26 cellular contexts compared by ENCODE assay signal in genomic region chr3:14834121-14834520, GRCh38. TPM values are rescaled to one million over a fixed set of nuclear protein-coding genes. Genes with fewer than 3 reads are reported as not detected.
"Had no signal": no experiment of that assay in that cellular context is flagged by ENCODE, and none has a peak within 500 bp of the region (broad histone marks: within the 10 kb centered on the region; RNA-seq: fewer than 3 reads in every experiment).

No MANE protein-coding gene starts in this region.

- H3K4me1 ChIP-seq: colonic mucosa had no signal

- H3K4me3 Mint-ChIP-seq: dendritic cell treated with granulocyte-macrophage colony-stimulating factor and Interleukin-4, amounts not matched to agents 40 ng/mL and 50 ng/mL, for 4 days; effector memory CD8-positive, alpha-beta T cell; endodermal cell; mesothelial cell of epicardium; naive B cell had no signal

- DNase-seq: colonic mucosa; cortex of kidney; effector CD8-positive, alpha-beta T cell; effector memory CD8-positive, alpha-beta T cell; endodermal cell; erythroblast; esophagus squamous epithelium; foreskin fibroblast; foreskin melanocyte; gastrocnemius medialis; glutamatergic neuron; head of caudate nucleus; heart right ventricle; hippocampal formation; left cardiac atrium; left lung; left ventricle myocardium superior; lower lobe of right lung; mesenchymal stem cell; mucosa of descending colon; naive B cell had no signal

- H3K4me1 Mint-ChIP-seq: naive B cell had no signal

- H3K27ac Mint-ChIP-seq: dendritic cell treated with granulocyte-macrophage colony-stimulating factor and Interleukin-4, amounts not matched to agents 40 ng/mL and 50 ng/mL, for 4 days; effector memory CD8-positive, alpha-beta T cell; endodermal cell; mesothelial cell of epicardium; naive B cell had no signal

- H3K36me3 ChIP-seq: colonic mucosa, esophagus squamous epithelium, gastrocnemius medialis, left lung, lower lobe of right lung had no signal

- H3K4me3 ChIP-seq: colonic mucosa, esophagus squamous epithelium, gastrocnemius medialis, heart right ventricle, left lung, lower lobe of right lung, mucosa of descending colon had no signal

- ATAC-seq: effector memory CD8-positive, alpha-beta T cell; esophagus mucosa; gastrocnemius medialis; heart right ventricle; left cardiac atrium; left lung; left ventricle myocardium superior; lower lobe of right lung; mucosa of descending colon had no signal

- H3K9me3 ChIP-seq: colonic mucosa, esophagus squamous epithelium, gastrocnemius medialis, heart right ventricle, left lung, lower lobe of right lung, mucosa of descending colon had no signal

- H3K27ac ChIP-seq: colonic mucosa, epithelial cell of prostate, esophagus squamous epithelium, gastrocnemius medialis, left lung, lower lobe of right lung had no signal

- H3K9me3 Mint-ChIP-seq: dendritic cell treated with granulocyte-macrophage colony-stimulating factor and Interleukin-4, amounts not matched to agents 40 ng/mL and 50 ng/mL, for 4 days; effector memory CD8-positive, alpha-beta T cell; endodermal cell; mesothelial cell of epicardium; naive B cell had no signal

- H3K27me3 ChIP-seq: colonic mucosa, gastrocnemius medialis had no signal

RNA-seq across cellular contexts. Expression of gene FGD5, which starts 15.4 kb away (rescaled TPM):
- total RNA-seq: myocyte had no signal
